30 cellular contexts compared by ENCODE assay signal in the genomic region with DNA sequence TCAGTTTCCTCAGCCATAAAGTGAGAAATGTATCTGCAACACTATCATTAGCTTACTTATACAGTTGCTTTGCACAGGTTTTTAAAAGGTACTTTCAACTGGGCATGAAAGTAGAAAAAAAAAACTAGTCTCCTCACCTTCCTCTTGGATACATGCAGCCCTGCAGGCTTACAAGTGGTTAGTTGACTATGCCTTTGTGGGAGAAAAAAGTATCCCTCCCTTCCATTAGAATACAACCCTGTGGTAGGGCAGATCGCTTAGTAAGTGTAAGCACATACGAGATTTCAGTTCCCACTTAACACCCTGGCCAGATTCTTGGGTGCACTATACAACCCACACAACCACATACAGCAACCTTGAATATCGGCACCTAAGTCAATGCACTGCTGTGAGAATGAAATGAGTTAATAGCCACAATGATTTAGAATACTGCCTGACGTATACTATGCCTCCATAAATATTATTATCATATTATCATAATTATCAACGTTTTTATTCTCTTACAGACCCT.
"Had no signal": no experiment of that assay in that cellular context is flagged by ENCODE, and none has a peak within 500 bp of the region (broad histone marks: within the 10 kb centered on the region; RNA-seq: fewer than 3 reads in every experiment).

No MANE protein-coding gene starts in this region.

- ATAC-seq: activated CD8-positive, alpha-beta memory T cell treated with anti-CD3 and anti-CD28 coated beads, Interleukin-2, amount 10 ng/mL, durations not matched to agents 7 days and 5 days; Panc1 had no signal

- H3K4me1 Mint-ChIP-seq: activated CD4-positive, alpha-beta memory T cell treated with anti-CD3 and anti-CD28 coated beads, Interleukin-2, amount 10 ng/mL, durations not matched to agents 7 days and 5 days; activated CD8-positive, alpha-beta memory T cell treated with anti-CD3 and anti-CD28 coated beads, Interleukin-2, amount 10 ng/mL, durations not matched to agents 7 days and 5 days; activated naive CD4-positive, alpha-beta T cell treated with anti-CD3 and anti-CD28 coated beads, Interleukin-2, amount 10 ng/mL, durations not matched to agents 7 days and 5 days had no signal

- H3K36me3 ChIP-seq: cardiac muscle cell had no signal

- H3K27ac ChIP-seq: ascending aorta, cardiac muscle cell, SJCRH30, SK-N-MC had no signal

- H3K4me3 ChIP-seq: ascending aorta, cardiac muscle cell, MG63, SJCRH30, SK-N-MC had no signal

- H3K27ac Mint-ChIP-seq: activated CD4-positive, alpha-beta memory T cell treated with anti-CD3 and anti-CD28 coated beads, Interleukin-2, amount 10 ng/mL, durations not matched to agents 7 days and 5 days; activated CD8-positive, alpha-beta memory T cell treated with anti-CD3 and anti-CD28 coated beads, Interleukin-2, amount 10 ng/mL, durations not matched to agents 7 days and 5 days; activated naive CD4-positive, alpha-beta T cell treated with anti-CD3 and anti-CD28 coated beads, Interleukin-2, amount 10 ng/mL, durations not matched to agents 7 days and 5 days; activated naive CD8-positive, alpha-beta T cell; T-helper 2 cell treated with Interferon-gamma antibody and Interleukin-4, amounts not matched to agents 5 μg/mL and 100 μg/mL, for 36 hours had no signal

- H3K4me1 ChIP-seq: ascending aorta, SJCRH30 had no signal

- H3K9me3 ChIP-seq: ascending aorta, MG63 had no signal

- DNase-seq: activated CD4-positive, alpha-beta memory T cell treated with anti-CD3 and anti-CD28 coated beads, Interleukin-2, amount 10 ng/mL, durations not matched to agents 7 days and 5 days; activated CD4-positive, alpha-beta T cell treated with anti-CD3 and anti-CD28 coated beads for 1 hour; activated CD4-positive, alpha-beta T cell treated with anti-CD3 and anti-CD28 coated beads for 48 hours; activated CD4-positive, CD25-positive, alpha-beta regulatory T cell; activated CD8-positive, alpha-beta memory T cell treated with anti-CD3 and anti-CD28 coated beads for 24 hours; activated CD8-positive, alpha-beta memory T cell treated with anti-CD3 and anti-CD28 coated beads, Interleukin-2, amount 10 ng/mL, durations not matched to agents 7 days and 5 days; activated CD8-positive, alpha-beta memory T cell treated with anti-CD3 and anti-CD28 coated beads, Interleukin-2, amount 50 U/mL, for 48 hours; activated effector memory CD4-positive, alpha-beta T cell treated with Interleukin-2 at 50 U/mL for 16 hours; activated naive CD4-positive, alpha-beta T cell treated with anti-CD3 and anti-CD28 coated beads, Interleukin-2, amount 10 ng/mL, durations not matched to agents 7 days and 5 days; activated T-cell treated with anti-CD3 and anti-CD28 coated beads, Interleukin-2, amount 50 U/mL, for 48 hours; amygdala; Kasumi-1; KG1; MG63; NCI-H1048; NCI-H1105 treated with DMSO at 0.1 percent for 48 hours; NCI-H1436; NCI-H1694; NCI-H1930; NCI-H2081 treated with DMSO at 0.1 percent for 48 hours; NCI-H345; NCI-H524 treated with DMSO at 0.1 percent for 48 hours; SHP77; SJCRH30 had no signal

- H3K4me3 Mint-ChIP-seq: activated CD4-positive, alpha-beta memory T cell treated with anti-CD3 and anti-CD28 coated beads, Interleukin-2, amount 10 ng/mL, durations not matched to agents 7 days and 5 days; activated CD8-positive, alpha-beta memory T cell treated with anti-CD3 and anti-CD28 coated beads, Interleukin-2, amount 10 ng/mL, durations not matched to agents 7 days and 5 days; activated naive CD4-positive, alpha-beta T cell treated with anti-CD3 and anti-CD28 coated beads, Interleukin-2, amount 10 ng/mL, durations not matched to agents 7 days and 5 days; activated naive CD8-positive, alpha-beta T cell; T-helper 2 cell treated with Interferon-gamma antibody and Interleukin-4, amounts not matched to agents 5 μg/mL and 100 μg/mL, for 36 hours had no signal

- H3K27me3 Mint-ChIP-seq: activated CD4-positive, alpha-beta memory T cell treated with anti-CD3 and anti-CD28 coated beads, Interleukin-2, amount 10 ng/mL, durations not matched to agents 7 days and 5 days; activated CD8-positive, alpha-beta memory T cell treated with anti-CD3 and anti-CD28 coated beads, Interleukin-2, amount 10 ng/mL, durations not matched to agents 7 days and 5 days; activated naive CD4-positive, alpha-beta T cell treated with anti-CD3 and anti-CD28 coated beads, Interleukin-2, amount 10 ng/mL, durations not matched to agents 7 days and 5 days; activated naive CD8-positive, alpha-beta T cell had no signal

- H3K27me3 ChIP-seq: ascending aorta, cardiac muscle cell, MG63, SJCRH30 had no signal
